Comparison of ENCODE assay signal across 8 cellular contexts in the genomic region with DNA sequence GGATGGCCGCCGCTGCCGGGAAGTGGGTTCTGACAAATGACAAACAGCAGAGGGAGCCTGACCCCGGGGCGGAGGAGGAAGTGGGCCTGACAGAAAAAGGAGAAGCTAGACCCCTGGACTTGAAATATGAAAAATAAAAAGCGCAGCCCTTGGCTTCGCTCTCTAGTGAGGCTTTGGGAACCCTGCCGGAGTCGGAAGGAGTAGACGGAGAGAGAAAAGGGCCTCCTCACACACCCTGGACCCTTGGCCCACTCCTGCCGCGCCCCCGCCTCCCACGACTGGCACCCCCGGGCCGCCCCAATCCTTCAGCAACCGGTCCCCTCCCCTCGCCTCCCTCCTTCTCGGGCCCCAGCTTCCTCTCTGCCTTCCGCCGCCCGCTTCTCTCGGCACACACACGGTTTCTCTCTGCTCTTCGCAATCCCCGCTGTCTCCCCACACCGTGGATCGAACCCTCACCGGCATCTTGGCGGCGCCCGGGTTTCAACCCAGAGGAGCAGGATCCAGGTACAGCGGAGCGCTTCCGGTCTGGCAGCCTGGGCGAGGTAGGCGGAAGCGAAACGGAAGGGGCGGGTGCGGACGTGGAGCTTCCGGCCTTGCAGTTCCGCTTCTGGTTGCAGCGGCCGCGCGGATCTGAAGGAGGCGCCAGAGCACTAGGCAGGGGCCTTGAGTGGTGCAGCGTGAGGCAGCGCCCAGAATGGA. TPM values are rescaled to one million over a fixed set of nuclear protein-coding genes. Genes with fewer than 3 reads are reported as not detected.
DNase-seq lines count a peak whose midpoint lies in the region; ATAC-seq, FAIRE-seq and TF ChIP-seq lines count a peak whose summit lies in the region.

ARPC3 (minus strand) TSS at position 539 of the 699 bp plus-strand sequence; CDS start at position 462, 77 bp downstream.

- peaks cover 21% of the 10 kb centered on the region for H3K36me3 Mint-ChIP-seq in CD4-positive, CD25-positive, alpha-beta regulatory T cell

- peak; percentile 70 to 73 for TF ChIP-seq POLR2A in HepG2 (IDR thresholded peaks at IDR 0.05; ENCODE audit: insufficient read depth in 1 of 2, low read depth in 2 of 2, low read length in 2 of 2)

- 0 out of 4 replicates have a peak, but pooled peaks have one; percentile 2 to 19 for TF ChIP-seq EP300 in HepG2 (IDR thresholded peaks at IDR 0.05; ENCODE audit: low read depth in 2 of 2, low read length in 2 of 2)
- TF ChIP-seq EP300 in HepG2 (CRISPR knock-in tag; IDR thresholded peaks at IDR 0.05; ENCODE audit: borderline replicate concordance), result no peak

- no peaks in the 10 kb centered on the region for H3K9me3 ChIP-seq in CD4-positive, CD25-positive, alpha-beta regulatory T cell (ENCODE audit: control insufficient read depth in 2 of 2, low read length in 2 of 2)
- no peaks in the 10 kb centered on the region for H3K9me3 ChIP-seq in HepG2 (ENCODE audit: low read length)

- peak; percentile 90 for FAIRE-seq in HepG2 (lab: Jason Lieb, UNC)

- peak within 1 kb of the TSS; percentile 95 for H3K4me3 ChIP-seq in CD4-positive, CD25-positive, alpha-beta regulatory T cell (ENCODE audit: low read depth, low read length)
- peak within 1 kb of the TSS; percentile 81 to 98 (median 95) for H3K4me3 ChIP-seq in HepG2 (replicated peaks in 1 of 3; ENCODE audit: insufficient read depth in 1 of 3, low read depth in 2 of 3, low read length in 3 of 3)

- no peak within 1 kb of the TSS for H2AFZ ChIP-seq in HepG2 (ENCODE audit: low read length)

- intact Hi-C loops in HepG2 (cut with micrococcal nuclease; ENCODE audit: unreplicated experiment), result loop anchor here (1.0 to 5.0 kb wide), 4 partner anchors 19 to 150 kb away; partner anchors contain the start of genes FAM216A, GPN3, RAD9B and VPS29

- peak within 1 kb of the TSS; percentile 99 to 100 (median 100) for H3K4me3 Mint-ChIP-seq in CD4-positive, CD25-positive, alpha-beta regulatory T cell

- CTCF ChIA-PET in HepG2 (lab: Yijun Ruan, JAX; ENCODE audit: low intra/inter-chr PET ratio, low total read pairs), result interaction anchor here (0.8 to 1.8 kb wide), 5 partner anchors 18 to 248 kb away, joined by 4 to 15 read pairs (median 6); partner anchors contain the start of gene GPN3

- peaks cover 33% of the 10 kb centered on the region for H3K4me1 ChIP-seq in CD4-positive, CD25-positive, alpha-beta regulatory T cell (ENCODE audit: control insufficient read depth, insufficient read depth, low read length, poor library complexity, severe bottlenecking)
- H3K4me1 ChIP-seq in HepG2 (ENCODE audit: insufficient read depth, low read length), result peaks cover 40% of the 10 kb centered on the region

- no peaks in the 10 kb centered on the region for H3K27me3 Mint-ChIP-seq in CD4-positive, CD25-positive, alpha-beta regulatory T cell

- H3K27me3 ChIP-seq in CD4-positive, CD25-positive, alpha-beta regulatory T cell (ENCODE audit: control insufficient read depth, insufficient read depth, low read length), result no peaks in the 10 kb centered on the region
- no peaks in the 10 kb centered on the region for H3K27me3 ChIP-seq in HepG2 (ENCODE audit: control insufficient read depth in 1 of 2, insufficient read depth in 2 of 2, low read length in 2 of 2)

- TSS peak; percentile 81 for BruUV-seq in HepG2 (replicated peaks; lab: Mats Ljungman, UMichigan)

- peak; percentile 93 for TF ChIP-seq RAD21 in HepG2 (CRISPR knock-in tag; IDR thresholded peaks at IDR 0.05)

- POLR2A ChIA-PET in HepG2 (lab: Yijun Ruan, JAX), result interaction anchor here (0.6 to 2.9 kb wide), 15 partner anchors 16 to 359 kb away, joined by 3 to 49 read pairs (median 4); partner anchors contain the start of genes FAM216A, GPN3, RAD9B and TCTN1

- no peaks in the 10 kb centered on the region for H3K9me3 Mint-ChIP-seq in CD4-positive, CD25-positive, alpha-beta regulatory T cell

- under 1% methylated on average over 32 of the region's 51 CpGs for WGBS in HepG2 (ENCODE audit: low lambda C conversion rate)

- in situ Hi-C loops in HepG2 (cut with HindIII; ENCODE audit: extremely low pct_ligation_motif_present, low pct_unique_long_range_greater_than_20kb), result loop anchor here (5.0 to 25.0 kb wide), 2 partner anchors 152 to 338 kb away; partner anchors contain the start of gene IFT81

- TF ChIP-seq CTCF in HepG2 (CRISPR knock-in tag; IDR thresholded peaks at IDR 0.05), result peak; percentile 98

- H3K27ac ChIP-seq in CD4-positive, CD25-positive, alpha-beta regulatory T cell (ENCODE audit: insufficient read depth, low read length, poor library complexity, severe bottlenecking), result peak within 1 kb of the TSS; percentile 93
- H3K27ac ChIP-seq in HepG2 (ENCODE audit: extremely low read length, insufficient read depth, low read length), result peak within 1 kb of the TSS; percentile 87

- H4K20me1 ChIP-seq in HepG2 (ENCODE audit: insufficient read depth, low read length), result no peaks in the 10 kb centered on the region

- H3K4me1 Mint-ChIP-seq in CD4-positive, CD25-positive, alpha-beta regulatory T cell, result peaks cover 5 to 51% (median 35%) of the 10 kb centered on the region in 4 donors

- H3K9ac ChIP-seq in HepG2 (ENCODE audit: insufficient read depth, low read depth, low read length), result peak within 1 kb of the TSS; percentile 86

- peaks cover 28% of the 10 kb centered on the region for H3K79me2 ChIP-seq in HepG2 (ENCODE audit: insufficient read depth, low read length)

- peaks cover 14% of the 10 kb centered on the region for H3K36me3 ChIP-seq in CD4-positive, CD25-positive, alpha-beta regulatory T cell (ENCODE audit: control insufficient read depth, insufficient read depth, low read length)
- H3K36me3 ChIP-seq in HepG2 (replicated peaks in 1 of 2; ENCODE audit: control insufficient read depth in 1 of 2, insufficient read depth in 2 of 2, low read length in 2 of 2), result peaks cover 4 to 20% of the 10 kb centered on the region in 2 experiments

- peak within 1 kb of the TSS; percentile 73 for H3K4me2 ChIP-seq in HepG2 (ENCODE audit: low read depth, low read length)

- peak; percentile 92 to 98 (median 94) for DNase-seq in CD4-positive, CD25-positive, alpha-beta regulatory T cell
- peak; percentile 94 for DNase-seq in NCI-H748 treated with DMSO at 0.1 percent for 48 hours (lab: John Stamatoyannopoulos, UW)
- peak; percentile 94 to 95 for DNase-seq in activated CD4-positive, alpha-beta T cell treated with anti-CD3 and anti-CD28 coated beads, Interleukin-2, amount 50 U/mL, for 4 hours
- peak; percentile 97 for DNase-seq in dermis blood vessel endothelial cell
- DNase-seq in HepG2 (ENCODE audit: low spot score), result peak; percentile 90
- DNase-seq in stimulated activated CD4-positive, alpha-beta T cell treated with anti-CD3 and anti-CD28 coated beads, Interleukin-4, amount 100 ng/mL, for 1 hour, result peak; percentile 94

- peak; percentile 98 to 99 for ATAC-seq in CD4-positive, CD25-positive, alpha-beta regulatory T cell (ENCODE audit: low read depth in 2 of 2)
- peak; percentile 92 for ATAC-seq in GM19395 (IDR thresholded peaks at IDR 0.05; ENCODE audit: unreplicated experiment)
- ATAC-seq in HG03565 (IDR thresholded peaks at IDR 0.05; ENCODE audit: unreplicated experiment), result peak; percentile 89
- ATAC-seq in HepG2, result peak; percentile 97

- peak within 1 kb of the TSS; percentile 97 to 100 (median 98) for H3K27ac Mint-ChIP-seq in CD4-positive, CD25-positive, alpha-beta regulatory T cell

TF ChIP-seq in HepG2, 621 proteins besides CTCF, POLR2A, EP300 and RAD21 (continues in another document):
- TF ChIP-seq ZNF543 (CRISPR knock-in tag; IDR thresholded peaks at IDR 0.05) (no peak), TRAFD1 (CRISPR knock-in tag; IDR thresholded peaks at IDR 0.05; ENCODE audit: borderline replicate concordance) (no peak), ZNF354B (CRISPR knock-in tag; IDR thresholded peaks at IDR 0.05) (0 out of 2 replicates have a peak, but pooled peaks have one; percentile 66), NFKB2 (CRISPR knock-in tag; IDR thresholded peaks at IDR 0.05; ENCODE audit: borderline replicate concordance) (peak; percentile 35; the same call in 1 of the 2 replicates)

RNA-seq across cellular contexts. Expression of gene ARPC3, which starts in this region (rescaled TPM):
- total RNA-seq in CD4-positive, CD25-positive, alpha-beta regulatory T cell, result 249 TPM
- polyA plus RNA-seq in CD4-positive, CD25-positive, alpha-beta regulatory T cell, result 100 to 1,000 TPM; 721 to 975 (median 866) TPM
- total RNA-seq in dermis blood vessel endothelial cell (297 and 356 TPM in 2 replicates), HepG2 (2016; rRNA removed; fragmentation: Illumina TruSeq; extraction: Trizol) (234 and 322 TPM in 2 replicates)
- total RNA-seq in HepG2 (2016; cell fraction: cytosol; rRNA removed; fragmentation: Illumina TruSeq; extraction: Trizol; ENCODE audit: low read depth), result 118 and 138 TPM in 2 replicates
- total RNA-seq in HepG2 (2016; cell fraction: insoluble cytoplasmic fraction; rRNA removed; fragmentation: Illumina TruSeq; extraction: Trizol), result 245 and 351 TPM in 2 replicates
- total RNA-seq in HepG2 (2016; cell fraction: membrane; rRNA removed; fragmentation: Illumina TruSeq; extraction: Trizol), result 104 and 113 TPM in 2 replicates
- total RNA-seq in HepG2 (2016; cell fraction: nucleus; rRNA removed; fragmentation: Illumina TruSeq; extraction: Trizol), result 86.1 and 88.3 TPM in 2 replicates
- polyA plus RNA-seq in HepG2 (2011; rRNA removed), result 32.7 and 38.0 TPM in 2 replicates
- polyA plus RNA-seq in HepG2 (2011; cell fraction: cytosol; rRNA removed), result 34.5 and 77.7 TPM in 2 replicates
- 21.2 and 27.1 TPM in 2 replicates for polyA plus RNA-seq in HepG2 (2011; cell fraction: nucleus; rRNA removed)
- polyA plus RNA-seq in HepG2 (2012), result 165 and 269 TPM in 2 replicates
- 139 and 182 TPM in 2 replicates for polyA plus RNA-seq in HepG2 (2016; cell fraction: cytosol; fragmentation: Illumina TruSeq; extraction: Trizol; ENCODE audit: low read depth)
- polyA plus RNA-seq in HepG2 (2016; cell fraction: insoluble cytoplasmic fraction; fragmentation: Illumina TruSeq; extraction: Trizol; ENCODE audit: low read depth), result 392 and 460 TPM in 2 replicates
- 109 and 121 TPM in 2 replicates for polyA plus RNA-seq in HepG2 (2016; cell fraction: membrane; fragmentation: Illumina TruSeq; extraction: Trizol; ENCODE audit: low read depth)
- polyA plus RNA-seq in HepG2 (2016; cell fraction: nucleus; fragmentation: Illumina TruSeq; extraction: Trizol; ENCODE audit: insufficient read depth, low read depth), result 165 and 173 TPM in 2 replicates
- 10.7 and 25.0 TPM in 2 replicates for polyA minus RNA-seq in HepG2 (2011; rRNA and poly(A)+ RNA removed; ENCODE audit: low replicate concordance)
- 68.2 and 79.4 TPM in 2 replicates for polyA minus RNA-seq in HepG2 (2011; cell fraction: cytosol; rRNA and poly(A)+ RNA removed)
- 35.8 and 36.4 TPM in 2 replicates for polyA minus RNA-seq in HepG2 (2011; cell fraction: nucleus; rRNA and poly(A)+ RNA removed)

Comparison
In these comparisons a context has a peak if more than half of its experiments do, and no peak if none do; other contexts are left out.
1. Peak in every context shown above with its lines: DNase-seq, ATAC-seq, H3K4me3 ChIP-seq and H3K27ac ChIP-seq.